8 cellular contexts compared by ENCODE assay signal in genomic region chr6:85641916-85642773, GRCh38. TPM values are rescaled to one million over a fixed set of nuclear protein-coding genes. Genes with fewer than 3 reads are reported as not detected.
A peak's percentile ranks its signal among the peaks of the same experiment; 100 is the strongest.
DNase-seq lines count a peak whose midpoint lies in the region; ATAC-seq and TF ChIP-seq lines count a peak whose summit lies in the region.

No MANE protein-coding gene starts in this region.

- H3K4me3 ChIP-seq in choroid plexus epithelial cell (ENCODE audit: low read depth, low read length): peak overlapping the region; percentile 93

- TF ChIP-seq CTCF in GM10266 (IDR thresholded peaks at IDR 0.05; ENCODE audit: control insufficient read depth, insufficient read depth, low read depth, missing control alignments) (no peak), choroid plexus epithelial cell (conservative IDR thresholded peaks at IDR 0.05; ENCODE audit: low read depth, low read length) (peak; percentile 24)

- ATAC-seq in left lobe of liver: peak; percentile 2
- no peak for ATAC-seq in HG02938 (IDR thresholded peaks at IDR 0.05; ENCODE audit: unreplicated experiment)
- no peak for ATAC-seq in GM21367 (IDR thresholded peaks at IDR 0.05; ENCODE audit: unreplicated experiment)

- DNase-seq in GM10266 (ENCODE audit: extremely low spot score): peak; percentile 45
- DNase-seq in NCI-H146 treated with DMSO at 0.1 percent for 48 hours (lab: John Stamatoyannopoulos, UW; ENCODE audit: unreplicated experiment): peak; percentile 57
- DNase-seq in activated CD4-positive, alpha-beta T cell treated with anti-CD3 and anti-CD28 coated beads for 48 hours: peak; percentile 66
- DNase-seq in choroid plexus epithelial cell (ENCODE audit: low read depth): peak; percentile 65
- peak; percentile 58 for DNase-seq in left lobe of liver (ENCODE audit: low spot score)
- DNase-seq in stimulated activated CD4-positive, alpha-beta T cell treated with anti-CD3 and anti-CD28 coated beads, Interleukin-2, amount 100 ng/mL, for 24 hours: peak; percentile 60 to 62

RNA-seq across cellular contexts. Expression of gene SYNCRIP, which starts 0.5 kb away (rescaled TPM):
- total RNA-seq in left lobe of liver: 31.0 TPM

RNA-seq across cellular contexts. Expression of gene SNX14, which starts 48.5 kb away (rescaled TPM):
- total RNA-seq in left lobe of liver: 37.5 TPM
